8 cellular contexts compared by ENCODE assay signal in genomic region chr15:89647191-89647851, GRCh38. TPM values are rescaled to one million over a fixed set of nuclear protein-coding genes. Genes with fewer than 3 reads are reported as not detected.
DNase-seq lines count a peak whose midpoint lies in the region; FAIRE-seq and TF ChIP-seq lines count a peak whose summit lies in the region.

No MANE protein-coding gene starts in this region.

- no peaks in the 10 kb centered on the region for H3K4me1 ChIP-seq in neural progenitor cell
- H3K4me1 ChIP-seq in tibial artery: peaks cover 0 to 6% (median 0%) of the 10 kb centered on the region in 4 donors

- H3K4me2 ChIP-seq in neural progenitor cell: peak overlapping the region; percentile 19

- H3K4me1 Mint-ChIP-seq in activated T-helper 1 cell treated with anti-CD3 and anti-CD28 coated beads, Interleukin-12 subunit alpha, Interleukin-12 subunit beta, Interleukin-2, Interleukin-4 antibody, amounts not matched to agents 30 ng/mL and 10 ng/mL and 1 ng/mL, durations not matched to agents 14 hours and 24 hours and 36 hours (ENCODE audit: low read depth): no peaks in the 10 kb centered on the region
- H3K4me1 Mint-ChIP-seq in neural progenitor cell: peaks cover 4% of the 10 kb centered on the region

- H3K27me3 ChIP-seq in neural progenitor cell: no peaks in the 10 kb centered on the region
- H3K27me3 ChIP-seq in tibial artery: no peaks in the 10 kb centered on the region

- no peak overlapping the region for H2AFZ ChIP-seq in neural progenitor cell (replicated peaks)

- no peaks in the 10 kb centered on the region for H3K9me3 Mint-ChIP-seq in activated T-helper 1 cell treated with anti-CD3 and anti-CD28 coated beads, Interleukin-12 subunit alpha, Interleukin-12 subunit beta, Interleukin-2, Interleukin-4 antibody, amounts not matched to agents 30 ng/mL and 10 ng/mL and 1 ng/mL, durations not matched to agents 14 hours and 24 hours and 36 hours
- no peaks in the 10 kb centered on the region for H3K9me3 Mint-ChIP-seq in neural progenitor cell

- DNase-seq in H54 (ENCODE audit: insufficient read length, low spot score): peak; percentile 81
- DNase-seq in RCC 7860 (ENCODE audit: low spot score): peak; percentile 36
- peak; percentile 48 for DNase-seq in activated T-helper 1 cell treated with anti-CD3 and anti-CD28 coated beads, Interleukin-12 subunit alpha, Interleukin-12 subunit beta, Interleukin-2, Interleukin-4 antibody, amounts not matched to agents 30 ng/mL and 10 ng/mL and 1 ng/mL, durations not matched to agents 14 hours and 24 hours and 36 hours (ENCODE audit: low spot score)
- DNase-seq in fibroblast of the conjunctiva (ENCODE audit: low read depth): peak; percentile 33
- DNase-seq in neural progenitor cell (ENCODE audit: low spot score): peak; percentile 82
- DNase-seq in tibial artery: peak; percentile 86
- DNase-seq in cerebellar nuclear complex (lab: John Stamatoyannopoulos, UW): no peak

- no peak overlapping the region for H3K9ac ChIP-seq in neural progenitor cell

- no peaks in the 10 kb centered on the region for H3K79me2 ChIP-seq in neural progenitor cell (ENCODE audit: low read depth)

- H3K27ac ChIP-seq in C4-2B (no peak overlapping the region), neural progenitor cell (no peak overlapping the region), tibial artery (no peak overlapping the region)

- intact Hi-C loops in activated T-helper 1 cell treated with anti-CD3 and anti-CD28 coated beads, Interleukin-12 subunit alpha, Interleukin-12 subunit beta, Interleukin-2, Interleukin-4 antibody, amounts not matched to agents 30 ng/mL and 10 ng/mL and 1 ng/mL, durations not matched to agents 14 hours and 24 hours and 36 hours (cut with micrococcal nuclease): no loop called here
- intact Hi-C loops in tibial artery (cut with DNase I; ENCODE audit: low total_unique reads): loop anchor here (5.0 to 10.0 kb wide), 2 partner anchors 57 to 105 kb away; partner anchors contain the start of gene MESP1

- H3K36me3 ChIP-seq in neural progenitor cell (no peaks in the 10 kb centered on the region), tibial artery (peaks cover 0 to 62% (median 28%) of the 10 kb centered on the region in 3 donors)

- H3K27ac Mint-ChIP-seq in activated T-helper 1 cell treated with anti-CD3 and anti-CD28 coated beads, Interleukin-12 subunit alpha, Interleukin-12 subunit beta, Interleukin-2, Interleukin-4 antibody, amounts not matched to agents 30 ng/mL and 10 ng/mL and 1 ng/mL, durations not matched to agents 14 hours and 24 hours and 36 hours: no peak overlapping the region
- H3K27ac Mint-ChIP-seq in neural progenitor cell: no peak overlapping the region

- H4K20me1 ChIP-seq in neural progenitor cell (ENCODE audit: low read depth): peaks cover 4% of the 10 kb centered on the region

- no peaks in the 10 kb centered on the region for H3K36me3 Mint-ChIP-seq in activated T-helper 1 cell treated with anti-CD3 and anti-CD28 coated beads, Interleukin-12 subunit alpha, Interleukin-12 subunit beta, Interleukin-2, Interleukin-4 antibody, amounts not matched to agents 30 ng/mL and 10 ng/mL and 1 ng/mL, durations not matched to agents 14 hours and 24 hours and 36 hours (ENCODE audit: low read depth)
- peaks cover 21% of the 10 kb centered on the region for H3K36me3 Mint-ChIP-seq in neural progenitor cell

- H3K27me3 Mint-ChIP-seq in activated T-helper 1 cell treated with anti-CD3 and anti-CD28 coated beads, Interleukin-12 subunit alpha, Interleukin-12 subunit beta, Interleukin-2, Interleukin-4 antibody, amounts not matched to agents 30 ng/mL and 10 ng/mL and 1 ng/mL, durations not matched to agents 14 hours and 24 hours and 36 hours (ENCODE audit: insufficient read depth): peaks cover 1% of the 10 kb centered on the region
- H3K27me3 Mint-ChIP-seq in neural progenitor cell (ENCODE audit: insufficient read depth, low read depth): peaks cover 2% of the 10 kb centered on the region

- H3F3A ChIP-seq in neural progenitor cell (ENCODE audit: low read depth): no peaks in the 10 kb centered on the region

- H3K4me3 ChIP-seq in neural progenitor cell: no peak overlapping the region
- H3K4me3 ChIP-seq in tibial artery: no peak overlapping the region

- TF ChIP-seq CTCF in C4-2B (conservative IDR thresholded peaks at IDR 0.05) (peak; percentile 96), neural progenitor cell (IDR thresholded peaks at IDR 0.05) (peak; percentile 95), tibial artery (IDR thresholded peaks at IDR 0.05) (peak; percentile 88 to 93)

- H3K9me3 ChIP-seq in neural progenitor cell (ENCODE audit: low read depth) (no peaks in the 10 kb centered on the region), tibial artery (no peaks in the 10 kb centered on the region)

- no peak overlapping the region for H3K4me3 Mint-ChIP-seq in activated T-helper 1 cell treated with anti-CD3 and anti-CD28 coated beads, Interleukin-12 subunit alpha, Interleukin-12 subunit beta, Interleukin-2, Interleukin-4 antibody, amounts not matched to agents 30 ng/mL and 10 ng/mL and 1 ng/mL, durations not matched to agents 14 hours and 24 hours and 36 hours
- H3K4me3 Mint-ChIP-seq in neural progenitor cell: peak overlapping the region; percentile 19

- FAIRE-seq in H54 (lab: Jason Lieb, UNC) (no peak), RCC 7860 (lab: Jason Lieb, UNC) (no peak)

- no peak for TF ChIP-seq POLR2A in H54 (IDR thresholded peaks at IDR 0.05; ENCODE audit: low read depth, low read length)

RNA-seq across cellular contexts. Expression of gene KIF7, which starts 7.9 kb away (rescaled TPM):
- 2.4 and 2.7 TPM in 2 replicates for total RNA-seq in activated T-helper 1 cell treated with anti-CD3 and anti-CD28 coated beads, Interleukin-12 subunit alpha, Interleukin-12 subunit beta, Interleukin-2, Interleukin-4 antibody, amounts not matched to agents 30 ng/mL and 10 ng/mL and 1 ng/mL, durations not matched to agents 14 hours and 24 hours and 36 hours
- total RNA-seq in neural progenitor cell (ENCODE audit: low replicate concordance): 4.3 and 15.7 TPM in 2 replicates

RNA-seq across cellular contexts. Expression of gene PLIN1, which starts 31.8 kb away (rescaled TPM):
- total RNA-seq in activated T-helper 1 cell treated with anti-CD3 and anti-CD28 coated beads, Interleukin-12 subunit alpha, Interleukin-12 subunit beta, Interleukin-2, Interleukin-4 antibody, amounts not matched to agents 30 ng/mL and 10 ng/mL and 1 ng/mL, durations not matched to agents 14 hours and 24 hours and 36 hours: not detected in 2 replicates
- total RNA-seq in neural progenitor cell (ENCODE audit: low replicate concordance): 0.07 and 0.15 TPM in 2 replicates

RNA-seq across cellular contexts. Expression of gene PEX11A, which starts 43.2 kb away (rescaled TPM):
- total RNA-seq in activated T-helper 1 cell treated with anti-CD3 and anti-CD28 coated beads, Interleukin-12 subunit alpha, Interleukin-12 subunit beta, Interleukin-2, Interleukin-4 antibody, amounts not matched to agents 30 ng/mL and 10 ng/mL and 1 ng/mL, durations not matched to agents 14 hours and 24 hours and 36 hours: 0.66 and 1.0 TPM in 2 replicates
- total RNA-seq in neural progenitor cell (ENCODE audit: low replicate concordance): 4.5 and 5.2 TPM in 2 replicates

RNA-seq across cellular contexts. Expression of gene WDR93, which starts 43.3 kb away (rescaled TPM):
- not detected in 2 replicates for total RNA-seq in activated T-helper 1 cell treated with anti-CD3 and anti-CD28 coated beads, Interleukin-12 subunit alpha, Interleukin-12 subunit beta, Interleukin-2, Interleukin-4 antibody, amounts not matched to agents 30 ng/mL and 10 ng/mL and 1 ng/mL, durations not matched to agents 14 hours and 24 hours and 36 hours
- 0.51 and 0.62 TPM in 2 replicates for total RNA-seq in neural progenitor cell (ENCODE audit: low replicate concordance)

Comparison
In these comparisons a context has a peak if more than half of its experiments do, and no peak if none do; other contexts are left out.
1. DNase-seq: peak in H54 (single experiment), RCC 7860 (single experiment), activated T-helper 1 cell treated with anti-CD3 and anti-CD28 coated beads, Interleukin-12 subunit alpha, Interleukin-12 subunit beta, Interleukin-2, Interleukin-4 antibody, amounts not matched to agents 30 ng/mL and 10 ng/mL and 1 ng/mL, durations not matched to agents 14 hours and 24 hours and 36 hours (single experiment), fibroblast of the conjunctiva (single experiment), neural progenitor cell (single experiment) and tibial artery (2 of 2); none in cerebellar nuclear complex (0 of 2).
2. Peak in every context shown above with its lines, with median percentiles within 50 percentile points of each other: CTCF ChIP-seq.